Comparison of ENCODE assay signal across 2 cellular contexts in genomic region chr17:35713069-35713728, GRCh38.
A peak's percentile ranks its signal among the peaks of the same experiment; 100 is the strongest.
TF ChIP-seq lines count a peak whose summit lies in the region.

No MANE protein-coding gene starts in this region.

TF ChIP-seq in IMR-90, 13 proteins besides CTCF, POLR2A, EP300 and RAD21:
- TF ChIP-seq CEBPB (IDR thresholded peaks at IDR 0.05; ENCODE audit: low read depth, low read length) = peak; percentile 80
- TF ChIP-seq FOS (IDR thresholded peaks at IDR 0.05; ENCODE audit: low read depth, low read length) = 0 out of 2 replicates have a peak, but pooled peaks have one; percentile 26
- TF ChIP-seq MAFK (IDR thresholded peaks at IDR 0.05; ENCODE audit: low read depth, low read length) = no peak
- no peak for TF ChIP-seq MAZ (IDR thresholded peaks at IDR 0.05; ENCODE audit: borderline replicate concordance, low read depth, low read length)
- no peak for TF ChIP-seq CHD1 (IDR thresholded peaks at IDR 0.05; ENCODE audit: low read depth, low read length)
- TF ChIP-seq MXI1 (IDR thresholded peaks at IDR 0.05; ENCODE audit: borderline replicate concordance, low read depth, low read length) = peak; percentile 28; the same call in 1 of the 2 replicates
- peak; percentile 71 for TF ChIP-seq BHLHE40 (IDR thresholded peaks at IDR 0.05; ENCODE audit: low read depth, low read length)

TF ChIP-seq in endothelial cell of umbilical vein, 7 proteins besides CTCF, POLR2A, EP300 and RAD21:
- peak; percentile 49 for TF ChIP-seq FOS (IDR thresholded peaks at IDR 0.05; ENCODE audit: borderline replicate concordance, insufficient read depth, low read length)
- TF ChIP-seq EZH2 (IDR thresholded peaks at IDR 0.05; ENCODE audit: borderline replicate concordance, low read depth, low read length, severe bottlenecking) = no peak
- no peak for TF ChIP-seq MYC (IDR thresholded peaks at IDR 0.05; ENCODE audit: low read depth, low read length)
- TF ChIP-seq, protein P1, sequence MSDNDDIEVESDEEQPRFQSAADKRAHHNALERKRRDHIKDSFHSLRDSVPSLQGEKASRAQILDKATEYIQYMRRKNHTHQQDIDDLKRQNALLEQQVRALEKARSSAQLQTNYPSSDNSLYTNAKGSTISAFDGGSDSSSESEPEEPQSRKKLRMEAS (IDR thresholded peaks at IDR 0.05; ENCODE audit: insufficient read depth, insufficient read length) = peak; percentile 27
- TF ChIP-seq JUN (IDR thresholded peaks at IDR 0.05; ENCODE audit: borderline replicate concordance, insufficient read depth, insufficient read length, low read depth) = peak; percentile 40
- TF ChIP-seq POLR2AphosphoS5 (IDR thresholded peaks at IDR 0.05; ENCODE audit: insufficient read depth, low read depth, low read length) = no peak
- TF ChIP-seq GATA2 (IDR thresholded peaks at IDR 0.05; ENCODE audit: insufficient read depth, insufficient read length, low read depth, low read length) = peak; percentile 83
TF ChIP-seq in endothelial cell of umbilical vein: peak in this region for 4.
